Comparison of ENCODE assay signal across 10 cellular contexts in the genomic region with DNA sequence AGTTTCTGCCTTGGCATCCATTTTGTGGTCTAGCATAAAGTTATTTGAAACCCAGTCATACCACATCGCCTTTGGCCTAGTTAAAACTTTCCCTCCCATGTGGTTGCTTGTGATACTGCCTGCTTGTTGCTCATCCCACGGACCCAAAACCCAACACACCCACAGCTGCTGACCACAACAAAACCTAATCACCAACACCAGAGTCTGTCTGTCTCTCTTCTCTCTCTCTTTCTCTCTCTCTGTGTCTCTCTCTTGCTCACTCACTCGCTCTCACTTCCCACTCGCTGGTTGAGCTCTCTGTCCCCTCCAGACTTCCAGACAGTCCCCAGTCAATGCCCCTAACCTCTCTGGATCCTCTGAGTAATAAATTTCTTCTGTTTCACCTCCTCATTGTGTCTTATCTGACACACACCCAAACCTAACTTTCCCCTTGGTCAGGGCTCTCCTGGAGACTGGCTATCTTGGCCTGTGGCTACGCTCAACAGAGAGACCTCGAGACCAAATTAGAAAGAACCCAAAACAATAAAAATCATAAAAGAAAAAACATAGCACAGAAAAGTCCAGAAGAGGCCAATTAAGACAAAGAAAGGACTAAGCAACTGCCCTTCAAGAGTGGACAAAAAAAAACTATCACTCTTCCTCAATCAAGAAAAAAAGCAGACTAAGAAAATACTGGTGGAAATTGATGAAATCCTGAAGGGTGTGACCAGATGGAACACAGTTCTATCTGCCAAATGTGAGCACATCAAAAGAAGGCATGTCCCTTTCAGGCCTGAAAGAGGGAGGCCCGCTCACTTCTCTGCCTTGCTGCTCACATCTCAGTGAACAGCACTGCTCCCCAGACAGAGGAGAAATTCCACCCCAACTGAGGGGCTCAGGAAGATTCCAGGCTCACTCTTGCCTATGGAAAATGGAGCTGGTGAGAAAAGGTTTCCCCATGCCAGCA. TPM values are rescaled to one million over a fixed set of nuclear protein-coding genes. Genes with fewer than 3 reads are reported as not detected.
A peak's percentile ranks its signal among the peaks of the same experiment; 100 is the strongest.
DNase-seq lines count a peak whose midpoint lies in the region; ATAC-seq, FAIRE-seq and TF ChIP-seq lines count a peak whose summit lies in the region.
"Had no signal": no experiment of that assay in that cellular context is flagged by ENCODE, and none has a peak within 500 bp of the region (broad histone marks: within the 10 kb centered on the region; RNA-seq: fewer than 3 reads in every experiment).

No MANE protein-coding gene starts in this region.

- no peak overlapping the region for H3K4me3 ChIP-seq in dorsolateral prefrontal cortex

- peak; percentile 76 for DNase-seq in stimulated activated CD4-positive, alpha-beta T cell treated with anti-CD3 and anti-CD28 coated beads, Interleukin-15, amount 100 ng/mL, for 24 hours
- DNase-seq in NCI-H2081 (lab: John Stamatoyannopoulos, UW) (no peak), dorsolateral prefrontal cortex (no peak), urothelium cell line (ENCODE audit: low spot score) (no peak), NOMO-1 (lab: John Stamatoyannopoulos, UW; ENCODE audit: unreplicated experiment in 2 of 2) (no peak)
- DNase-seq: hypothalamus, right cardiac atrium had no signal

- peak overlapping the region; percentile 9 for H3K4me3 Mint-ChIP-seq in activated T-helper 17 cell treated with anti-CD3 and anti-CD28 coated beads, Interleukin-2, amount 50 U/mL, for 72 hours

- no peak for FAIRE-seq in urothelium cell line (lab: Jason Lieb, UNC)

- H3K27ac ChIP-seq in dorsolateral prefrontal cortex, result peak overlapping the region in 7 of 59 donors; percentile 0 to 17 (median 5)

- no peak for TF ChIP-seq CTCF in dorsolateral prefrontal cortex (IDR thresholded peaks at IDR 0.05 in 54 of 56, conservative IDR thresholded peaks at IDR 0.05 in 2 of 56; ENCODE audit: low read depth in 1 of 56, partially characterized antibody in 56 of 56)

- H3K4me1 Mint-ChIP-seq in activated T-helper 17 cell treated with anti-CD3 and anti-CD28 coated beads, Interleukin-2, amount 50 U/mL, for 72 hours, result peaks cover 23% of the 10 kb centered on the region

- intact Hi-C loops in dorsolateral prefrontal cortex (cut with DNase I), result no loop called here

- no peaks in the 10 kb centered on the region for H3K27me3 ChIP-seq in dorsolateral prefrontal cortex

- peaks cover 8% of the 10 kb centered on the region for H3K36me3 Mint-ChIP-seq in activated T-helper 17 cell treated with anti-CD3 and anti-CD28 coated beads, Interleukin-2, amount 50 U/mL, for 72 hours (ENCODE audit: low read depth)

- H3K9me3 Mint-ChIP-seq in activated T-helper 17 cell treated with anti-CD3 and anti-CD28 coated beads, Interleukin-2, amount 50 U/mL, for 72 hours, result no peaks in the 10 kb centered on the region

- H3K27ac Mint-ChIP-seq in activated T-helper 17 cell treated with anti-CD3 and anti-CD28 coated beads, Interleukin-2, amount 50 U/mL, for 72 hours, result peak overlapping the region; percentile 75

- ATAC-seq in GM19023 (IDR thresholded peaks at IDR 0.05; ENCODE audit: unreplicated experiment), result peak; percentile 71
- ATAC-seq in HG02973 (IDR thresholded peaks at IDR 0.05; ENCODE audit: unreplicated experiment), result peak; percentile 69
- peak; percentile 96 for ATAC-seq in activated T-helper 17 cell treated with anti-CD3 and anti-CD28 coated beads, Interleukin-2, amount 50 U/mL, for 72 hours (replicated peaks)

- no peaks in the 10 kb centered on the region for H3K27me3 Mint-ChIP-seq in activated T-helper 17 cell treated with anti-CD3 and anti-CD28 coated beads, Interleukin-2, amount 50 U/mL, for 72 hours

RNA-seq across cellular contexts. Expression of a gene that starts 41.4 kb away (rescaled TPM):
- total RNA-seq in activated T-helper 17 cell treated with anti-CD3 and anti-CD28 coated beads, Interleukin-2, amount 50 U/mL, for 72 hours, result 1 to 10 TPM; 2.6 to 3.9 TPM
- 10 to 100 TPM; 39.9 to 86.0 (median 58.2) TPM for total RNA-seq in dorsolateral prefrontal cortex

Comparison
In these comparisons a context has a peak if more than half of its experiments do, and no peak if none do; other contexts are left out.
1. RNA of a gene that starts 41.4 kb away (total RNA-seq): 39.9 to 86.0 TPM in dorsolateral prefrontal cortex; 2.6 to 3.9 TPM in activated T-helper 17 cell treated with anti-CD3 and anti-CD28 coated beads, Interleukin-2, amount 50 U/mL, for 72 hours; every median in the first group is over 4 times any median in the second.
2. Peak in every context shown above with its lines, with median percentiles within 50 percentile points of each other: ATAC-seq.